In genomic region chrX:49322266-49322665, GRCh38 we compare ENCODE assay signal across 16 cellular contexts. TPM values are rescaled to one million over a fixed set of nuclear protein-coding genes. Genes with fewer than 3 reads are reported as not detected.
"Had no signal": no experiment of that assay in that cellular context is flagged by ENCODE, and none has a peak within 500 bp of the region (broad histone marks: within the 10 kb centered on the region; RNA-seq: fewer than 3 reads in every experiment).

No MANE protein-coding gene starts in this region.

RNA-seq across cellular contexts. Expression of gene GAGE12J, which starts 0.4 kb away (rescaled TPM):
- total RNA-seq: stomach, subcutaneous adipose tissue, suprapubic skin, temporal lobe, thoracic aorta, thyroid gland, tibial nerve, transverse colon, upper lobe of right lung, ureter, urinary bladder, uterus, vagina had no signal
- polyA plus RNA-seq: stomach, thymus, urinary bladder had no signal

RNA-seq across cellular contexts. Expression of gene GAGE13, which starts 9.1 kb away (rescaled TPM):
- total RNA-seq: stomach, subcutaneous adipose tissue, suprapubic skin, temporal lobe, thoracic aorta, thyroid gland, tibial nerve, transverse colon, upper lobe of left lung, upper lobe of right lung, ureter, urinary bladder, uterus, vagina had no signal
- polyA plus RNA-seq: stomach, thymus, urinary bladder had no signal

RNA-seq across cellular contexts. Expression of gene GAGE10, which starts 18.8 kb away (rescaled TPM):
- total RNA-seq: stomach, subcutaneous adipose tissue, suprapubic skin, temporal lobe, testis, thoracic aorta, thyroid gland, tibial nerve, transverse colon, upper lobe of left lung, upper lobe of right lung, ureter, urinary bladder, uterus, vagina had no signal
- polyA plus RNA-seq: stomach, thymus, urinary bladder had no signal

RNA-seq across cellular contexts. Expression of gene FOXP3, which starts 57.8 kb away (rescaled TPM):
- total RNA-seq: stomach, thoracic aorta, transverse colon, urinary bladder, uterus had no signal
